Comparison of ENCODE assay signal across 8 cellular contexts in the genomic region with DNA sequence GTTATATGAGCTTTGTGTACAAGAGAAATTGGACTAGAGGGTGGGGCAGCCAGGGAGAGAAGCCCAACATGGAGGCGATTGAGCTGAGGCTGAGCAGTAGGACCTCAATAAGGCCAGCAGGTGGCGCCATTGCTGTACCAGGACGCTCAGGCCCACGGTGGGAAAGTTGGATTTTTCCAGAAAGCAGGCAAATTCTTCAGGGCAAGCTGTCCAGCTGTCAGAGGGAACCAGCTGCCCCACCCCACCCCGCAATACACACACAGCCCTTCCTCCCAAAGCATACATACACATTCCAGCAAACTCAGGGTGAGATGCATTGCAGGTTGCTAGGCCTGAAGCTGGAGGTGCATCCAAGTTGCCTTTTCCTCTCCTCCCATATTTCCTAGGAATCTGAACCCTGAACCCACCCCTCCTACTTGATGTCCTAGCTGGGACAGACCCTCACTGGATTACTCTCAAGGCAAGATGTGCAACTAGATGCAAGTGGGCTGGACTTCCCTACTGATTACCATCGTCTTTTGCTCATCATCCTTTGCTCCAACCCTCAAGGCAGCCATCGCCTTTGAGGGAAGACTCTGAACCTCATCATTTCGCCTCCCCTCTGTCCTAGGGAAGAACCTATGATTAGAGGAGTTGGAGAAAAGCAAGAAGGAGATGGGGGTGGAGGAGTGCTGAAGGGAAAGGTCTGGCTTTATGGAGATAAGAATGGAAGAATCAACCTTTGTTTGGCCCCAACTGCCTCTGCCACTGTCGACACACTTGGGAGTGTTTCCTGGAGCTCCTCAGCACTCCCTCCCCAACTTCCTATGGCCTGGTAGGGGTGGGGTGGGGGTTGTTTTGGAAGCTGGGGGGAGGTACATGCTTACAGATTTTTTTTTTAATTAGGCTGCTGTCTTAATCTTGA. TPM values are rescaled to one million over a fixed set of nuclear protein-coding genes. Genes with fewer than 3 reads are reported as not detected.
DNase-seq lines count a peak whose midpoint lies in the region; ATAC-seq and TF ChIP-seq lines count a peak whose summit lies in the region.

No MANE protein-coding gene starts in this region.

- H3K18ac ChIP-seq in mesenchymal stem cell (ENCODE audit: low read depth in 1 of 2, low read length in 2 of 2), result peak overlapping the region in 1 of 2 experiments; percentile 59

- H3K4me1 ChIP-seq in mesenchymal stem cell (ENCODE audit: control insufficient read depth, insufficient read depth, low read depth, low read length), result peaks cover 6% of the 10 kb centered on the region

- H2BK5ac ChIP-seq in mesenchymal stem cell (ENCODE audit: low read depth, low read length, poor library complexity, severe bottlenecking), result no peak overlapping the region

- no peak overlapping the region for H3K23ac ChIP-seq in mesenchymal stem cell (ENCODE audit: low read length in 2 of 2)

- no peaks in the 10 kb centered on the region for H3K36me3 Mint-ChIP-seq in activated CD4-positive, alpha-beta memory T cell treated with anti-CD3 and anti-CD28 coated beads for 36 hours

- H3K27me3 ChIP-seq in mesenchymal stem cell (ENCODE audit: control insufficient read depth in 1 of 2, insufficient read depth in 1 of 2, low read length in 2 of 2), result no peaks in the 10 kb centered on the region

- H3K4me3 Mint-ChIP-seq in activated CD4-positive, alpha-beta memory T cell treated with anti-CD3 and anti-CD28 coated beads for 36 hours, result no peak overlapping the region

- no peak overlapping the region for H3K4ac ChIP-seq in mesenchymal stem cell (ENCODE audit: low read depth in 1 of 2, low read length in 2 of 2)

- H3K27ac Mint-ChIP-seq in activated CD4-positive, alpha-beta memory T cell treated with anti-CD3 and anti-CD28 coated beads for 36 hours, result peak overlapping the region; percentile 90

- DNase-seq in AG10803 (ENCODE audit: low read depth), result peak; percentile 88
- peak; percentile 76 for DNase-seq in NCI-H69 (lab: John Stamatoyannopoulos, UW)
- DNase-seq in activated CD4-positive, alpha-beta memory T cell treated with anti-CD3 and anti-CD28 coated beads for 36 hours, result peak; percentile 83
- peak; percentile 49 for DNase-seq in effector CD8-positive, alpha-beta T cell (lab: John Stamatoyannopoulos, UW)
- peak; percentile 82 for DNase-seq in mesenchymal stem cell
- peak; percentile 44 for DNase-seq in stimulated activated CD8-positive, alpha-beta memory T cell treated with anti-CD3 and anti-CD28 coated beads, Interleukin-15, amount 100 ng/mL, for 1 hour (ENCODE audit: low read depth)

- intact Hi-C loops in activated CD4-positive, alpha-beta memory T cell treated with anti-CD3 and anti-CD28 coated beads for 36 hours (cut with micrococcal nuclease), result loop anchor here (1.0 to 10.0 kb wide), 3 partner anchors 78 to 359 kb away; partner anchors contain the start of gene PLXNA2

- no peaks in the 10 kb centered on the region for H3K79me1 ChIP-seq in mesenchymal stem cell (replicated peaks; ENCODE audit: low read length, poor library complexity, severe bottlenecking)

- H3K4me2 ChIP-seq in mesenchymal stem cell (ENCODE audit: low read length, poor library complexity, severe bottlenecking), result no peak overlapping the region

- no peak overlapping the region for H3K27ac ChIP-seq in mesenchymal stem cell (ENCODE audit: low read length, poor library complexity, severe bottlenecking)

- peak overlapping the region; percentile 54 for H4K8ac ChIP-seq in mesenchymal stem cell (ENCODE audit: low read length)

- peak overlapping the region in 1 of 2 experiments; percentile 6 for H3K14ac ChIP-seq in mesenchymal stem cell (ENCODE audit: low read length in 2 of 2)

- POLR2A ChIA-PET in activated CD4-positive, alpha-beta memory T cell treated with anti-CD3 and anti-CD28 coated beads for 36 hours (lab: Charles Lee), result interaction anchor here (0.8 to 3.3 kb wide), 7 partner anchors 12 to 78 kb away, joined by 3 to 16 read pairs (median 4); no protein-coding TSS in a partner anchor

- H3K4me3 ChIP-seq in AG10803 (ENCODE audit: low read length), result no peak overlapping the region
- H3K4me3 ChIP-seq in mesenchymal stem cell (ENCODE audit: insufficient read depth in 1 of 2, low read depth in 1 of 2, low read length in 2 of 2), result peak overlapping the region in 1 of 2 experiments; percentile 17

- ATAC-seq in GM19023 (IDR thresholded peaks at IDR 0.05; ENCODE audit: unreplicated experiment) (peak; percentile 71), HG03432 (IDR thresholded peaks at IDR 0.05; ENCODE audit: unreplicated experiment) (peak; percentile 73)

- H3K9ac ChIP-seq in mesenchymal stem cell (ENCODE audit: low read length), result peak overlapping the region; percentile 37

- no peaks in the 10 kb centered on the region for H3K9me3 ChIP-seq in mesenchymal stem cell (ENCODE audit: control insufficient read depth, low read length)

- H3K9me3 Mint-ChIP-seq in activated CD4-positive, alpha-beta memory T cell treated with anti-CD3 and anti-CD28 coated beads for 36 hours, result no peaks in the 10 kb centered on the region

- no peak overlapping the region for H2BK15ac ChIP-seq in mesenchymal stem cell (ENCODE audit: low read depth, poor library complexity, severe bottlenecking)

- H3K36me3 ChIP-seq in mesenchymal stem cell (ENCODE audit: control insufficient read depth in 1 of 2, insufficient read depth in 2 of 2, low read depth in 1 of 2, low read length in 2 of 2), result no peaks in the 10 kb centered on the region

- CTCF ChIA-PET in activated CD4-positive, alpha-beta memory T cell treated with anti-CD3 and anti-CD28 coated beads for 36 hours (lab: Charles Lee), result interaction anchor here (0.6 to 9.2 kb wide), 52 partner anchors 8 to 359 kb away, joined by 3 to 255 read pairs (median 7); partner anchors contain the start of genes CD34 and PLXNA2

- H2BK120ac ChIP-seq in mesenchymal stem cell (ENCODE audit: low read depth, low read length), result no peak overlapping the region

- 29% methylated on average over 7 of the region's 9 CpGs for WGBS in mesenchymal stem cell

- H2BK12ac ChIP-seq in mesenchymal stem cell (ENCODE audit: low read length in 2 of 2), result peak overlapping the region in 1 of 2 experiments; percentile 47

- H3K4me1 Mint-ChIP-seq in activated CD4-positive, alpha-beta memory T cell treated with anti-CD3 and anti-CD28 coated beads for 36 hours (ENCODE audit: low read depth), result peaks cover 30% of the 10 kb centered on the region

- H4K91ac ChIP-seq in mesenchymal stem cell (ENCODE audit: low read length), result no peak overlapping the region

- no peak overlapping the region for H2AFZ ChIP-seq in mesenchymal stem cell (ENCODE audit: low read depth, low read length)

- TF ChIP-seq CTCF in AG10803 (conservative IDR thresholded peaks at IDR 0.05; ENCODE audit: low read length), result peak; percentile 95

- H3K27me3 Mint-ChIP-seq in activated CD4-positive, alpha-beta memory T cell treated with anti-CD3 and anti-CD28 coated beads for 36 hours, result peaks cover 3% of the 10 kb centered on the region

- H2AK5ac ChIP-seq in mesenchymal stem cell (ENCODE audit: low read length, severe bottlenecking), result no peak overlapping the region

RNA-seq across cellular contexts. Expression of gene CD34, which starts 25.5 kb away (rescaled TPM):
- not detected for total RNA-seq in activated CD4-positive, alpha-beta memory T cell treated with anti-CD3 and anti-CD28 coated beads for 36 hours
- polyA plus RNA-seq in mesenchymal stem cell (2013, experiment 1 of 2), result 0.10 TPM
- 0.10 TPM for polyA plus RNA-seq in mesenchymal stem cell (2013, experiment 2 of 2)
